Comparison of ENCODE assay signal across 14 cellular contexts in the genomic region with DNA sequence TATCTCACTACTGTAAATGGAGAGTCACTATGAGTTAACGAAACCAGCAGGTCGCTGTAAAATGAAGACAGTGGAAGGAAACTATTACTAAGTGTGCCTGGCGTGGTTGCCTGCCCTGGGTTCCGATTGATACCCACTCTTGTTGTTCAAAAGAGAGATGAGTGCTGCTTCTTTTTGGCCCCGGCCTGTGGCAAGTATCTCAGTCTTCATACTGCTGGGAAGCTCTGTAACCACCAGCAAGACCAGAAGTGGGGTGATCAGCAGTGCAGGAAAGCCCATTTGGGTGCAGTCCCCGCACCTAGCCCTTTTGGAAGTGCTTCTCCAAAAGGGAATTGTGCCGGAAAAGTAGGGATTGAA.
DNase-seq lines count a peak whose midpoint lies in the region; ATAC-seq and TF ChIP-seq lines count a peak whose summit lies in the region.
"Had no signal": no experiment of that assay in that cellular context is flagged by ENCODE, and none has a peak within 500 bp of the region (broad histone marks: within the 10 kb centered on the region; RNA-seq: fewer than 3 reads in every experiment).

No MANE protein-coding gene starts in this region.

- peaks cover 48% of the 10 kb centered on the region for H3K4me1 ChIP-seq in DND-41 (ENCODE audit: insufficient read depth, low read length)
- peaks cover 32% of the 10 kb centered on the region for H3K4me1 ChIP-seq in effector memory CD4-positive, alpha-beta T cell (ENCODE audit: control insufficient read depth, insufficient read depth, low read length, poor library complexity, severe bottlenecking)

- CTCF ChIA-PET in activated CD8-positive, alpha-beta memory T cell treated with anti-CD3 and anti-CD28 coated beads, Interleukin-2, amount 10 ng/mL, durations not matched to agents 7 days and 5 days (lab: Charles Lee), result interaction anchor here (0.9 to 5.9 kb wide), 4 partner anchors 9 to 25 kb away, joined by 3 to 42 read pairs (median 6); no protein-coding TSS in a partner anchor

- no peak overlapping the region for H3K4me3 ChIP-seq in DND-41 (ENCODE audit: low read depth in 1 of 2, low read length in 2 of 2)
- H3K4me3 ChIP-seq in effector memory CD4-positive, alpha-beta T cell (ENCODE audit: insufficient read depth, low read depth, low read length, poor library complexity, severe bottlenecking), result peak overlapping the region; percentile 7
- H3K4me3 ChIP-seq: dorsolateral prefrontal cortex, GM23338, MG63, SJSA1 had no signal

- H2AFZ ChIP-seq in DND-41 (ENCODE audit: low read depth, low read length), result no peak overlapping the region
- H2AFZ ChIP-seq: GM23338 had no signal

- no peaks in the 10 kb centered on the region for H3K79me2 ChIP-seq in DND-41 (ENCODE audit: insufficient read depth, low read length)

- H3K27ac ChIP-seq in DND-41 (ENCODE audit: low read length), result peak overlapping the region; percentile 93
- no peak overlapping the region for H3K27ac ChIP-seq in effector memory CD4-positive, alpha-beta T cell (ENCODE audit: insufficient read depth, low read length, poor library complexity, severe bottlenecking)
- H3K27ac ChIP-seq: dorsolateral prefrontal cortex, SJSA1 had no signal

- no peak for TF ChIP-seq CTCF in DND-41 (IDR thresholded peaks at IDR 0.05; ENCODE audit: borderline replicate concordance, extremely low read depth, low read length, poor library complexity, severe bottlenecking)

- no peaks in the 10 kb centered on the region for H3K9me3 Mint-ChIP-seq in activated CD8-positive, alpha-beta memory T cell treated with anti-CD3 and anti-CD28 coated beads, Interleukin-2, amount 10 ng/mL, durations not matched to agents 7 days and 5 days (ENCODE audit: low read depth)
- no peaks in the 10 kb centered on the region for H3K9me3 Mint-ChIP-seq in stimulated activated memory B cell treated with anti-CD40 and anti-IgM and Interleukin-4, amounts not matched to agents 10 μg/mL and 1 μg/mL and 100 μg/mL, for 72 hours

- ATAC-seq in DND-41 (ENCODE audit: insufficient read depth, low read depth), result no peak
- ATAC-seq in activated CD8-positive, alpha-beta memory T cell treated with anti-CD3 and anti-CD28 coated beads, Interleukin-2, amount 10 ng/mL, durations not matched to agents 7 days and 5 days, result no peak
- no peak for ATAC-seq in stimulated activated memory B cell treated with anti-CD40 and anti-IgM and Interleukin-4, amounts not matched to agents 10 μg/mL and 1 μg/mL and 100 μg/mL, for 72 hours
- ATAC-seq in HG02852 (IDR thresholded peaks at IDR 0.05; ENCODE audit: unreplicated experiment), result no peak
- ATAC-seq in GM18517 (IDR thresholded peaks at IDR 0.05; ENCODE audit: unreplicated experiment), result no peak
- ATAC-seq: GM23338 had no signal

- peaks cover 47% of the 10 kb centered on the region for H3K4me1 Mint-ChIP-seq in activated CD8-positive, alpha-beta memory T cell treated with anti-CD3 and anti-CD28 coated beads, Interleukin-2, amount 10 ng/mL, durations not matched to agents 7 days and 5 days
- H3K4me1 Mint-ChIP-seq in stimulated activated memory B cell treated with anti-CD40 and anti-IgM and Interleukin-4, amounts not matched to agents 10 μg/mL and 1 μg/mL and 100 μg/mL, for 72 hours, result peaks cover 43% of the 10 kb centered on the region

- H3K4me3 Mint-ChIP-seq in activated CD8-positive, alpha-beta memory T cell treated with anti-CD3 and anti-CD28 coated beads, Interleukin-2, amount 10 ng/mL, durations not matched to agents 7 days and 5 days, result no peak overlapping the region
- H3K4me3 Mint-ChIP-seq in stimulated activated memory B cell treated with anti-CD40 and anti-IgM and Interleukin-4, amounts not matched to agents 10 μg/mL and 1 μg/mL and 100 μg/mL, for 72 hours, result no peak overlapping the region
- H3K4me3 Mint-ChIP-seq: GM23338 had no signal

- peaks cover 4% of the 10 kb centered on the region for H3K36me3 Mint-ChIP-seq in activated CD8-positive, alpha-beta memory T cell treated with anti-CD3 and anti-CD28 coated beads, Interleukin-2, amount 10 ng/mL, durations not matched to agents 7 days and 5 days
- H3K36me3 Mint-ChIP-seq in stimulated activated memory B cell treated with anti-CD40 and anti-IgM and Interleukin-4, amounts not matched to agents 10 μg/mL and 1 μg/mL and 100 μg/mL, for 72 hours, result peaks cover 54% of the 10 kb centered on the region

- peak overlapping the region; percentile 54; the same call in 1 of the 2 replicates for H3K9ac ChIP-seq in DND-41 (ENCODE audit: low read depth, low read length)

- H3K27me3 Mint-ChIP-seq in activated CD8-positive, alpha-beta memory T cell treated with anti-CD3 and anti-CD28 coated beads, Interleukin-2, amount 10 ng/mL, durations not matched to agents 7 days and 5 days, result no peaks in the 10 kb centered on the region
- no peaks in the 10 kb centered on the region for H3K27me3 Mint-ChIP-seq in stimulated activated memory B cell treated with anti-CD40 and anti-IgM and Interleukin-4, amounts not matched to agents 10 μg/mL and 1 μg/mL and 100 μg/mL, for 72 hours

- H3K27me3 ChIP-seq in DND-41 (ENCODE audit: insufficient read depth, low read length, poor library complexity), result no peaks in the 10 kb centered on the region
- no peaks in the 10 kb centered on the region for H3K27me3 ChIP-seq in effector memory CD4-positive, alpha-beta T cell (replicated peaks; ENCODE audit: control insufficient read depth, insufficient read depth, low read length, poor library complexity, severe bottlenecking)
- H3K27me3 ChIP-seq: dorsolateral prefrontal cortex, MG63, SJSA1 had no signal

- H3K9me3 ChIP-seq in DND-41 (ENCODE audit: insufficient read depth, low read length, severe bottlenecking), result no peaks in the 10 kb centered on the region
- no peaks in the 10 kb centered on the region for H3K9me3 ChIP-seq in effector memory CD4-positive, alpha-beta T cell (ENCODE audit: control insufficient read depth, low read length)
- H3K9me3 ChIP-seq: MG63, SJSA1 had no signal

- peak overlapping the region; percentile 61 for H3K27ac Mint-ChIP-seq in activated CD8-positive, alpha-beta memory T cell treated with anti-CD3 and anti-CD28 coated beads, Interleukin-2, amount 10 ng/mL, durations not matched to agents 7 days and 5 days
- H3K27ac Mint-ChIP-seq in stimulated activated memory B cell treated with anti-CD40 and anti-IgM and Interleukin-4, amounts not matched to agents 10 μg/mL and 1 μg/mL and 100 μg/mL, for 72 hours, result no peak overlapping the region
- H3K27ac Mint-ChIP-seq: GM23338 had no signal

- H3K4me2 ChIP-seq in DND-41 (ENCODE audit: insufficient read depth, low read length), result 0 out of 2 replicates have a peak overlapping the region, but pooled peaks have one; percentile 60
- H3K4me2 ChIP-seq: GM23338 had no signal

- H4K20me1 ChIP-seq in DND-41 (ENCODE audit: insufficient read depth, low read length), result no peaks in the 10 kb centered on the region

- H3K36me3 ChIP-seq in DND-41 (ENCODE audit: insufficient read depth, low read length), result 0 out of 2 replicates have a peak, but pooled peaks cover 3% of the 10 kb centered on the region
- peaks cover 4% of the 10 kb centered on the region for H3K36me3 ChIP-seq in effector memory CD4-positive, alpha-beta T cell (ENCODE audit: control insufficient read depth, insufficient read depth, low read length)
- H3K36me3 ChIP-seq: SJSA1 had no signal

- DNase-seq in DND-41, result no peak
- DNase-seq in activated CD8-positive, alpha-beta memory T cell treated with anti-CD3 and anti-CD28 coated beads, Interleukin-2, amount 10 ng/mL, durations not matched to agents 7 days and 5 days, result no peak
- no peak for DNase-seq in effector memory CD4-positive, alpha-beta T cell
- DNase-seq in stimulated activated CD4-positive, alpha-beta T cell treated with anti-CD3 and anti-CD28 coated beads, Interleukin-4, amount 100 ng/mL, for 1 hour, result peak; percentile 45
- DNase-seq in DMS 273 (lab: John Stamatoyannopoulos, UW; ENCODE audit: unreplicated experiment), result no peak
- DNase-seq: mammary epithelial cell, MG63, occipital lobe had no signal
